8 cellular contexts compared by ENCODE assay signal in the genomic region with DNA sequence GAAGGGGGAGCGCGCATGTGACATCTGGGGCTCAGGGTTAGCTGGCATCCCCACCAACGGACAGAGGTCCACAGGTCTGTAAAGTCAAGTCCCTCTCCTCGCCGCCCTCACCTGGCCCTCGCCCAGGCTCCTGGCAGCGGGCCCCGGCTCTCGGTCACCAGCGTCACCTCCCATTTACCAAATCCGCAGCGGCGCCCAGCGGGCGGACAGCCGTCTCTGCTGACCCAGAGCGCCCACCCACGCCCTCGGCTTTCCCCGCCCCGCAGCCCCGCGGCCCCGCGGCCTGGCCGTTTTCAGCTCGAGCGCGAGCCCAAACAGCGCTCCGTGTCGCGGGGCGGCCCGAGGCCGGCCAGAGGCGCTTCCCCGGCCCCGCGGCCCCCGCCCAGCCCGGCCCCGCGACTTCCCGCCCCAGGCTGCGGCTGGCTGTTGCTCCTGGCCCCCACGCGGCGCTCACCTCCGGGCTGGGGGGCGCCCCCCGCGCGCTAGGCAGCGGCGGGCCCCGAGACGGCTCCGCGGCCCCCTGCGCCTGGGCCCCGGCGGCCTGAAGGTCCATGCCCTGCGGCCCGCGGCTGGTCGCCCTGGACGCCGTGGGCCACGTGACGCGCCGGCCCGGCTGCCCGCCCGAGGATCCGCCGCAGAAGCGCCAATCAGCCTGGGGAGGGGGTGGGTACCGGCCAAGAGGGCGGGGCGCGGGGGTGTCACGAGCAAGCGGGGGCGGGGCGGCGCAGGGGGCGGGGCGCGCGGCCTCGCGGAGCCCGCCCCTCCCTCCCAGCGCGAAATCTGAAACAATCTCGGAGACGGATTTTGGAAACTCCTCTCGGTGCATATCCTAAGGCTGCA. TPM values are rescaled to one million over a fixed set of nuclear protein-coding genes. Genes with fewer than 3 reads are reported as not detected.
A peak's percentile ranks its signal among the peaks of the same experiment; 100 is the strongest.
DNase-seq lines count a peak whose midpoint lies in the region; ATAC-seq and TF ChIP-seq lines count a peak whose summit lies in the region.

A gene with protein sequence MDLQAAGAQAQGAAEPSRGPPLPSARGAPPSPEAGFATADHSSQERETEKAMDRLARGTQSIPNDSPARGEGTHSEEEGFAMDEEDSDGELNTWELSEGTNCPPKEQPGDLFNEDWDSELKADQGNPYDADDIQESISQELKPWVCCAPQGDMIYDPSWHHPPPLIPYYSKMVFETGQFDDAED (minus strand): TSS at position 598 of the 840 bp plus-strand sequence. CDS start 45 bp downstream, at position 553.

- H2BK120ac ChIP-seq in H9 (ENCODE audit: low read depth, low read length, poor library complexity, severe bottlenecking) = no peak within 1 kb of the TSS

- peak; percentile 66 for DNase-seq in DMS79 (lab: John Stamatoyannopoulos, UW)
- DNase-seq in H9 = peak; percentile 95
- DNase-seq in NCI-H1105 treated with DMSO at 0.1 percent for 48 hours (lab: John Stamatoyannopoulos, UW) = peak; percentile 68
- peak in 55 of 56 donors; percentile 32 to 91 (median 79) for DNase-seq in amygdala (lab: John Stamatoyannopoulos, UW)
- DNase-seq in left ventricle myocardium superior = peak; percentile 94
- peak; percentile 92 to 96 for DNase-seq in psoas muscle
- DNase-seq in ureter (ENCODE audit: low spot score) = peak; percentile 91

- H2AK5ac ChIP-seq in H9 (ENCODE audit: insufficient read length, low read length) = no peak within 1 kb of the TSS

- no peak within 1 kb of the TSS for H3K4ac ChIP-seq in H9 (ENCODE audit: low read depth, low read length)

- peak within 1 kb of the TSS; percentile 70 for H3K4me3 ChIP-seq in psoas muscle

- peak within 1 kb of the TSS; percentile 65 for H3K9ac ChIP-seq in H9 (ENCODE audit: extremely low read depth, insufficient read length, low read length)

- no peaks in the 10 kb centered on the region for H3K79me2 ChIP-seq in H9 (ENCODE audit: insufficient read depth, low read length)

- peaks cover 17% of the 10 kb centered on the region in 2 experiments for H3K4me1 Mint-ChIP-seq in H9

- no peaks in the 10 kb centered on the region for H3K27me3 ChIP-seq in H9 (ENCODE audit: insufficient read depth, low read length)
- no peaks in the 10 kb centered on the region for H3K27me3 ChIP-seq in psoas muscle (ENCODE audit: insufficient read depth in 3 of 3, low read length in 2 of 3)

- ATAC-seq in left ventricle myocardium superior (peak; percentile 92), psoas muscle (peak; percentile 94 to 96 (median 96))

- H3K36me3 Mint-ChIP-seq in H9 (ENCODE audit: insufficient read depth in 1 of 3, low read depth in 3 of 3) = peaks cover 6 to 27% (median 20%) of the 10 kb centered on the region in 3 experiments

- H3K4me1 ChIP-seq in H9 (ENCODE audit: insufficient read depth, low read length) (peaks cover 3% of the 10 kb centered on the region; the same call in 1 of the 2 replicates), psoas muscle (peaks cover 10% of the 10 kb centered on the region)

- no peak within 1 kb of the TSS for H3K23ac ChIP-seq in H9 (ENCODE audit: insufficient read length, low read depth, low read length)

- H3K79me1 ChIP-seq in H9 (ENCODE audit: insufficient read depth, low read depth, low read length, poor library complexity, severe bottlenecking) = no peaks in the 10 kb centered on the region

- peaks cover 3% of the 10 kb centered on the region for H3K23me2 ChIP-seq in H9 (ENCODE audit: insufficient read length, low read depth, low read length, poor library complexity, severe bottlenecking)

- H2BK12ac ChIP-seq in H9 (ENCODE audit: insufficient read length, low read depth, low read length) = no peak within 1 kb of the TSS

- no peak within 1 kb of the TSS for H2AFZ ChIP-seq in H9 (ENCODE audit: low read length)

- no peak within 1 kb of the TSS for H3K56ac ChIP-seq in H9 (ENCODE audit: insufficient read length, low read depth, low read length)

- H2BK5ac ChIP-seq in H9 (ENCODE audit: insufficient read length, low read length) = no peak within 1 kb of the TSS

- H3K27ac ChIP-seq in H9 (ENCODE audit: insufficient read length, low read depth, low read length) (no peak within 1 kb of the TSS), psoas muscle (peak within 1 kb of the TSS; percentile 80)

- peak within 1 kb of the TSS; percentile 77 for H3K4me2 ChIP-seq in H9 (ENCODE audit: insufficient read depth, insufficient read length, low read length)

- no peak within 1 kb of the TSS for H2BK15ac ChIP-seq in H9 (ENCODE audit: low read depth, low read length)

- no peak within 1 kb of the TSS for H3T11ph ChIP-seq in H9 (ENCODE audit: low read length)

- H3K9me3 Mint-ChIP-seq in H9 = no peaks in the 10 kb centered on the region

- H4K8ac ChIP-seq in H9 (replicated peaks; ENCODE audit: insufficient read length, low read depth, low read length) = no peak within 1 kb of the TSS

- TF ChIP-seq CTCF in H9 (conservative IDR thresholded peaks at IDR 0.05) (no peak), psoas muscle (IDR thresholded peaks at IDR 0.05) (no peak)

- no peak within 1 kb of the TSS for H4K5ac ChIP-seq in H9 (ENCODE audit: insufficient read length, low read depth, low read length)

- H3K4me3 Mint-ChIP-seq in H9 = peak within 1 kb of the TSS; percentile 82 to 90

- H4K20me1 ChIP-seq in H9 (ENCODE audit: control insufficient read depth, insufficient read depth, insufficient read length) = no peaks in the 10 kb centered on the region

- H3K14ac ChIP-seq in H9 (ENCODE audit: insufficient read depth, low read length) = no peak within 1 kb of the TSS; the same call in 1 of the 2 replicates

- H3K9me3 ChIP-seq in H9 (ENCODE audit: control insufficient read depth, low read depth, low read length) (no peaks in the 10 kb centered on the region), psoas muscle (no peaks in the 10 kb centered on the region)

- H3K36me3 ChIP-seq in psoas muscle (ENCODE audit: insufficient read depth in 1 of 2, low read depth in 1 of 2) = peaks cover 3 to 61% of the 10 kb centered on the region in 2 donors

- peak within 1 kb of the TSS in 2 of 3 experiments; percentile 81 to 88; a peak in 3 of 7 replicates for H3K27ac Mint-ChIP-seq in H9

- no peak within 1 kb of the TSS for H3K18ac ChIP-seq in H9 (ENCODE audit: insufficient read length, low read depth, low read length)

- intact Hi-C loops in T-helper 2 cell treated with Interferon-gamma antibody and Interleukin-4, amounts not matched to agents 100 ng/mL and 5 ng/mL, for 36 hours (cut with micrococcal nuclease) = loop anchor here (2.0 kb wide), 2 partner anchors 42 to 308 kb away; a partner anchor contains a TSS
- intact Hi-C loops in left ventricle myocardium superior (cut with micrococcal nuclease) (no loop called here), psoas muscle (cut with DNase I) (loop anchor here in 1 of 2 donors (5.0 kb wide), 1 partner anchor 422 kb away; no protein-coding TSS in a partner anchor)

- H2BK20ac ChIP-seq in H9 (ENCODE audit: low read depth, low read length, poor library complexity, severe bottlenecking) = no peak within 1 kb of the TSS

- no peaks in the 10 kb centered on the region; the same call in 1 of the 2 replicates for H3K27me3 Mint-ChIP-seq in H9 (ENCODE audit: low read depth)

- H4K91ac ChIP-seq in H9 (ENCODE audit: insufficient read length, low read depth, low read length) = no peak within 1 kb of the TSS

- no CpG with 5 or more reads among the region's 100 CpGs for WGBS in H9 (ENCODE audit: extremely low coverage, insufficient read length, low lambda C conversion rate)
- 1% methylated on average over 48 to 100 of the region's 100 CpGs for WGBS in psoas muscle, 3 donors

RNA-seq across cellular contexts. Expression of the gene that starts here (rescaled TPM):
- total RNA-seq in H9 (2021) (42.6 and 43.8 TPM in 2 replicates), left ventricle myocardium superior (57.5 TPM), psoas muscle (10 to 100 TPM; 35.2 to 54.5 (median 39.4) TPM), ureter (24.3 TPM)
- 21.8 and 21.9 TPM in 2 replicates for total RNA-seq in T-helper 2 cell treated with Interferon-gamma antibody and Interleukin-4, amounts not matched to agents 100 ng/mL and 5 ng/mL, for 36 hours
- 100 to 1,000 TPM in 1 of 3 donors, 10 to 100 TPM in 2; 55.5 to 109 (median 75.3) TPM for polyA plus RNA-seq in psoas muscle
